ENCODE assay signal across 9 cellular contexts in genomic region chr10:50432206-50432605, GRCh38.
DNase-seq lines count a peak whose midpoint lies in the region; ATAC-seq lines count a peak whose summit lies in the region.
"Had no signal": no experiment of that assay in that cellular context is flagged by ENCODE, and none has a peak within 500 bp of the region (broad histone marks: within the 10 kb centered on the region; RNA-seq: fewer than 3 reads in every experiment).

No MANE protein-coding gene starts in this region.

- H3K4me1 Mint-ChIP-seq in effector memory CD8-positive, alpha-beta T cell (ENCODE audit: low read depth in 2 of 2) = peaks cover 23 to 32% of the 10 kb centered on the region in 2 donors

- peak; percentile 39 for ATAC-seq in GM18519 (IDR thresholded peaks at IDR 0.05; ENCODE audit: low FRiP score, unreplicated experiment)
- ATAC-seq in GM21526 (IDR thresholded peaks at IDR 0.05; ENCODE audit: low FRiP score, unreplicated experiment) = peak; percentile 57
- ATAC-seq in HG03280 (IDR thresholded peaks at IDR 0.05; ENCODE audit: unreplicated experiment) = peak; percentile 48
- peak; percentile 32 for ATAC-seq in effector memory CD8-positive, alpha-beta T cell (replicated peaks)
- ATAC-seq in esophagus mucosa = no peak

- H3K27ac Mint-ChIP-seq in effector memory CD8-positive, alpha-beta T cell = peak overlapping the region; percentile 36 to 89

- H3K36me3 Mint-ChIP-seq in effector memory CD8-positive, alpha-beta T cell (ENCODE audit: insufficient read depth) = peaks cover 8% of the 10 kb centered on the region

- H3K4me3 Mint-ChIP-seq in effector memory CD8-positive, alpha-beta T cell = no peak overlapping the region

- no peaks in the 10 kb centered on the region for H3K9me3 Mint-ChIP-seq in effector memory CD8-positive, alpha-beta T cell

- no peak for DNase-seq in effector memory CD8-positive, alpha-beta T cell
- DNase-seq in anterior cingulate cortex (lab: John Stamatoyannopoulos, UW) = no peak
- DNase-seq in putamen (ENCODE audit: low spot score) = no peak
- no peak for DNase-seq in NCI-H1105 treated with DMSO at 0.1 percent for 48 hours (lab: John Stamatoyannopoulos, UW)
- DNase-seq: activated CD4-positive, CD25-positive, alpha-beta regulatory T cell had no signal

- no peaks in the 10 kb centered on the region for H3K27me3 Mint-ChIP-seq in effector memory CD8-positive, alpha-beta T cell
